Comparison of ENCODE assay signal across 19 cellular contexts in the genomic region with DNA sequence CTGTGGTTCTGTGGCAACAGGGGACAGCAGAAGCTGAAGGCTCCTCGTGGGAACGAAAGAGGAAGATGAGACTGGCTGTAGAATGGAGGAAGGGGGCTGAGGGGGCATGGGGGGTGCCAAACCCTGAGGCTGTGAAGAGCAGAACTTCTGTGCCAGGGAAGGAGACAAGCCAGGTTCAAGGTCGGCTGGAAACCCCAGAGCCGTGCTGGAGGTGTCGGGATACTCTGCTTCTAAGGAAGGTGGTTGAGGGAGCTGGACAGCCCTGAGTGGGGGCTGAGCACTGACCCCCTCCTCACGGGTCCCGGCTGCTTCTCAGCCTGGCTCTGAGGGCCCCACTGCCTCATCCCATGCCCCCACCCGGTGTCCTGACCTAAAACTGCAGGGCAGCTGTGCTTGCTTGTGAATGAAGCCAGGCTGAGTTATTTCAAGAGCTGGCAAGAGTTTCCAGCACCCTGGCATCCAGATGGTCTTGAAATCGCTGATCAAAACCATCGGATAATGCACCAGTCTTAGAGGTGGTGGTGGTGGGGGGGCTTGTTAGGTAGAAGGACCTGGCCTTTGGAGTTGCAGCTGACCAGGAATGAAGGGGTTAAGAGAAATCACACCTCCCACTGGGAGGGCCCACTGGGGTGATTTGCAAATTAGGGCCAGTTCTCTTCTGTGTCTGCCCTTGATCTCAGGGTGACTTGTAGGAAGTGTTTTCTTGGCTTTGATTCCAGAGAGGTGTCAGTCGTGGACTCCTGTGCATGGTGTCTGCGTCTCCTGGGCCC.
"Had no signal": no experiment of that assay in that cellular context is flagged by ENCODE, and none has a peak within 500 bp of the region (broad histone marks: within the 10 kb centered on the region; RNA-seq: fewer than 3 reads in every experiment).

No MANE protein-coding gene starts in this region.

- ATAC-seq: activated CD4-positive, alpha-beta T cell treated with anti-CD3 and anti-CD28 coated beads for 36 hours; effector memory CD8-positive, alpha-beta T cell; naive thymus-derived CD8-positive, alpha-beta T cell; stimulated activated effector memory CD8-positive, alpha-beta T cell treated with anti-CD3 and anti-CD28 coated beads, Interleukin-12 subunit alpha, Interleukin-12 subunit beta, amount 100 ng/mL, for 72 hours; T-cell; WTC11 had no signal

- H3K4me3 ChIP-seq: stomach, testis had no signal

- H3K36me3 Mint-ChIP-seq: brain; stimulated activated effector memory CD8-positive, alpha-beta T cell treated with anti-CD3 and anti-CD28 coated beads, Interleukin-12 subunit alpha, Interleukin-12 subunit beta, amount 100 ng/mL, for 72 hours; T-cell had no signal

- H3K4me1 Mint-ChIP-seq: activated CD4-positive, alpha-beta T cell treated with anti-CD3 and anti-CD28 coated beads for 36 hours; brain; naive thymus-derived CD8-positive, alpha-beta T cell; stimulated activated effector memory CD8-positive, alpha-beta T cell treated with anti-CD3 and anti-CD28 coated beads, Interleukin-12 subunit alpha, Interleukin-12 subunit beta, amount 100 ng/mL, for 72 hours; T-cell; WTC11 had no signal

- H3K27ac ChIP-seq: stomach, testis had no signal

- H3K9me3 Mint-ChIP-seq: activated T-helper 1 cell treated with anti-CD3 and anti-CD28 coated beads, Interleukin-12 subunit alpha, Interleukin-12 subunit beta, Interleukin-2, Interleukin-4 antibody, amounts not matched to agents 30 ng/mL and 10 ng/mL and 1 ng/mL, durations not matched to agents 14 hours and 24 hours and 36 hours; effector memory CD8-positive, alpha-beta T cell had no signal

- H3K36me3 ChIP-seq: stomach had no signal

- H3K27me3 ChIP-seq: testis had no signal

- DNase-seq: activated CD4-positive, alpha-beta T cell treated with anti-CD3 and anti-CD28 coated beads for 36 hours; activated CD4-positive, alpha-beta T cell treated with anti-CD3 and anti-CD28 coated beads, Interleukin-2, amount 50 U/mL, for 48 hours; activated naive CD4-positive, alpha-beta T cell treated with Interleukin-2 at 50 U/mL for 16 hours; activated T-cell treated with anti-CD3 and anti-CD28 coated beads for 4 hours; anterior cingulate cortex; caudate nucleus; effector memory CD8-positive, alpha-beta T cell; foreskin fibroblast; mesenchymal stem cell; stimulated activated CD4-positive, alpha-beta T cell treated with anti-CD3 and anti-CD28 coated beads, Interleukin-4, amount 100 ng/mL, for 24 hours; stomach; T-cell; testis had no signal

- H3K9me3 ChIP-seq: testis had no signal

- H3K4me1 ChIP-seq: stomach, testis had no signal

- H3K27ac Mint-ChIP-seq: activated CD4-positive, alpha-beta T cell treated with anti-CD3 and anti-CD28 coated beads for 36 hours; activated T-helper 1 cell treated with anti-CD3 and anti-CD28 coated beads, Interleukin-12 subunit alpha, Interleukin-12 subunit beta, Interleukin-2, Interleukin-4 antibody, amounts not matched to agents 30 ng/mL and 10 ng/mL and 1 ng/mL, durations not matched to agents 14 hours and 24 hours and 36 hours; effector memory CD8-positive, alpha-beta T cell; naive thymus-derived CD8-positive, alpha-beta T cell; progenitor cell of endocrine pancreas; stimulated activated effector memory CD8-positive, alpha-beta T cell treated with anti-CD3 and anti-CD28 coated beads, Interleukin-12 subunit alpha, Interleukin-12 subunit beta, amount 100 ng/mL, for 72 hours; T-cell; WTC11 had no signal

- H3K4me3 Mint-ChIP-seq: activated CD4-positive, alpha-beta T cell treated with anti-CD3 and anti-CD28 coated beads for 36 hours; activated T-helper 1 cell treated with anti-CD3 and anti-CD28 coated beads, Interleukin-12 subunit alpha, Interleukin-12 subunit beta, Interleukin-2, Interleukin-4 antibody, amounts not matched to agents 30 ng/mL and 10 ng/mL and 1 ng/mL, durations not matched to agents 14 hours and 24 hours and 36 hours; brain; effector memory CD8-positive, alpha-beta T cell; naive thymus-derived CD8-positive, alpha-beta T cell; stimulated activated effector memory CD8-positive, alpha-beta T cell treated with anti-CD3 and anti-CD28 coated beads, Interleukin-12 subunit alpha, Interleukin-12 subunit beta, amount 100 ng/mL, for 72 hours; T-cell; WTC11 had no signal
